16 cellular contexts compared by ENCODE assay signal in the genomic region with DNA sequence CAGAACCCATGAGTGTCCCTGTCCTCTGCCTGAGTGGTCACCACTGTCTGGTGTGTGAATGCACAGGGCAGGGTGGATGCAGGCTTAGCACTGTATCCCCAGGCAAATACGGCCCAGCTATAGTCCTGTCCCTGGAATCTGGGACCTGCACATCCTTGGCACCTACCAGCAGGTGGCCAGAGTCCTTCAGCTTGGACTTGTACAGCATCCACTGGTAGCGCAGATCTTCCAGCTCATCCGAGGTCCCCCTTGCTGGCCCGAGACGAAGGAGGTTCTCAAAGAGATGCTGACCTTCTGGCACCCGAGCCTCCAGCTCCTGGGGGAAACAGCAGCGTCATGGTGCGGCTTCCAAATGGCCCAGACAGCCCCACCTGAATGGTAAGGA.
DNase-seq lines count a peak whose midpoint lies in the region; ATAC-seq, FAIRE-seq and TF ChIP-seq lines count a peak whose summit lies in the region.
"Had no signal": no experiment of that assay in that cellular context is flagged by ENCODE, and none has a peak within 500 bp of the region (broad histone marks: within the 10 kb centered on the region; RNA-seq: fewer than 3 reads in every experiment).

No MANE protein-coding gene starts in this region.

- no peaks in the 10 kb centered on the region for H3K4me1 ChIP-seq in H1 (replicated peaks in 1 of 4; ENCODE audit: control insufficient read depth in 3 of 4, insufficient read depth in 4 of 4, low read length in 3 of 4)
- H3K4me1 ChIP-seq in HepG2 (ENCODE audit: insufficient read depth, low read length) = peaks cover 25% of the 10 kb centered on the region
- H3K4me1 ChIP-seq: A549 had no signal

- no peak overlapping the region for H3K23ac ChIP-seq in H1 (ENCODE audit: insufficient read length)

- H2AFZ ChIP-seq in H1 (ENCODE audit: low read length) = no peak overlapping the region
- H2AFZ ChIP-seq in HepG2 (ENCODE audit: low read length) = no peak overlapping the region

- intact Hi-C loops in HepG2 (cut with micrococcal nuclease; ENCODE audit: unreplicated experiment) = loop anchor here (10.0 kb wide), 1 partner anchor 208 kb away; no protein-coding TSS in a partner anchor

- peak; percentile 0 for TF ChIP-seq CTCF in GM12864 (IDR thresholded peaks at IDR 0.05; ENCODE audit: low read depth, low read length, missing control alignments)
- 0 out of 2 replicates have a peak, but pooled peaks have one; percentile 20 for TF ChIP-seq CTCF in LNCaP clone FGC (IDR thresholded peaks at IDR 0.05; ENCODE audit: control insufficient read depth, extremely low read depth, insufficient read depth)
- no peak for TF ChIP-seq CTCF in H1 (IDR thresholded peaks at IDR 0.05; ENCODE audit: control extremely low read depth in 1 of 3, insufficient read depth in 1 of 3, low read depth in 1 of 3, low read length in 3 of 3)
- TF ChIP-seq CTCF in HepG2 (CRISPR knock-in tag; IDR thresholded peaks at IDR 0.05) = no peak
- TF ChIP-seq CTCF in nephron progenitor cell (IDR thresholded peaks at IDR 0.05) = no peak

- no peak for FAIRE-seq in H1 (lab: Jason Lieb, UNC)
- FAIRE-seq in HepG2 (lab: Jason Lieb, UNC) = no peak
- FAIRE-seq: A549 had no signal

- no peaks in the 10 kb centered on the region for H3K36me3 ChIP-seq in H1 (ENCODE audit: control insufficient read depth in 2 of 4, insufficient read depth in 4 of 4, low read length in 3 of 4)
- peaks cover 5 to 23% of the 10 kb centered on the region in 2 experiments; a peak in 4 of 5 replicates for H3K36me3 ChIP-seq in HepG2 (replicated peaks in 1 of 2; ENCODE audit: control insufficient read depth in 1 of 2, insufficient read depth in 2 of 2, low read length in 2 of 2)

- H3K27ac Mint-ChIP-seq in stimulated activated memory B cell treated with anti-CD40 and anti-IgM and Interleukin-4, amounts not matched to agents 10 μg/mL and 1 μg/mL and 100 μg/mL, for 72 hours = no peak overlapping the region
- H3K27ac Mint-ChIP-seq in nephron progenitor cell = no peak overlapping the region

- H3K14ac ChIP-seq in H1 (ENCODE audit: insufficient read length) = no peak overlapping the region

- CTCF ChIA-PET in H1 (lab: Charles Lee; ENCODE audit: partially characterized antibody) (interaction anchor here (0.7 to 7.6 kb wide), 13 partner anchors 15 to 747 kb away, joined by 3 to 113 read pairs (median 4); no protein-coding TSS in a partner anchor), HepG2 (lab: Yijun Ruan, JAX; ENCODE audit: low intra/inter-chr PET ratio, low total read pairs) (interaction anchor here (1.4 kb wide), 1 partner anchor 203 kb away, joined by 4 read pairs; no protein-coding TSS in a partner anchor)

- no peak for TF ChIP-seq POLR2A in H1 (IDR thresholded peaks at IDR 0.05; ENCODE audit: control extremely low read depth in 1 of 2, low read depth in 2 of 2, low read length in 2 of 2)
- no peak for TF ChIP-seq POLR2A in HepG2 (IDR thresholded peaks at IDR 0.05; ENCODE audit: insufficient read depth in 1 of 2, low read depth in 2 of 2, low read length in 2 of 2)

- H3K9ac ChIP-seq in H1 (replicated peaks in 1 of 4; ENCODE audit: extremely low read depth in 1 of 4, low read depth in 3 of 4, low read length in 3 of 4) = no peak overlapping the region
- H3K9ac ChIP-seq in HepG2 (ENCODE audit: insufficient read depth, low read depth, low read length) = no peak overlapping the region
- H3K9ac ChIP-seq: SK-N-SH had no signal

- peaks cover 11% of the 10 kb centered on the region for H3K4me1 Mint-ChIP-seq in stimulated activated memory B cell treated with anti-CD40 and anti-IgM and Interleukin-4, amounts not matched to agents 10 μg/mL and 1 μg/mL and 100 μg/mL, for 72 hours
- peaks cover 10% of the 10 kb centered on the region for H3K4me1 Mint-ChIP-seq in nephron progenitor cell

- H3K23me2 ChIP-seq in H1 (ENCODE audit: low read depth, low read length) = no peaks in the 10 kb centered on the region

- POLR2A ChIA-PET in H1 (lab: Charles Lee; ENCODE audit: partially characterized antibody) = no interaction called here
- POLR2A ChIA-PET in HepG2 (lab: Yijun Ruan, JAX) = interaction anchor here (1.3 kb wide), 2 partner anchors 11 to 20 kb away, joined by 3 read pairs; no protein-coding TSS in a partner anchor

- no peak overlapping the region for H3K56ac ChIP-seq in H1 (replicated peaks; ENCODE audit: insufficient read length, low read depth, low read length)

- in situ Hi-C loops in HepG2 (cut with HindIII; ENCODE audit: extremely low pct_ligation_motif_present, low pct_unique_long_range_greater_than_20kb) = loop anchor here (5.0 kb wide), 1 partner anchor 746 kb away; no protein-coding TSS in a partner anchor

- DNase-seq in GM12864 (ENCODE audit: low read depth) (no peak), LNCaP clone FGC (ENCODE audit: low read depth) (no peak), H1 (ENCODE audit: low read depth in 1 of 2, low spot score in 2 of 2) (no peak), HepG2 (ENCODE audit: low spot score) (no peak), nephron progenitor cell (no peak)
- DNase-seq in stimulated activated naive CD4-positive, alpha-beta T cell treated with Interleukin-2 at 50 U/mL for 16 hours (lab: John Stamatoyannopoulos, UW) = no peak
- DNase-seq: DMS79, NCI-H1436 treated with DMSO at 0.1 percent for 48 hours, NCI-H2107, NCI-H226, NCI-H526 treated with DMSO at 0.1 percent for 48 hours, Right ventricle myocardium superior, SK-N-SH had no signal

- H3K4me3 ChIP-seq in GM12864 (ENCODE audit: low read depth, low read length) (no peak overlapping the region), LNCaP clone FGC (ENCODE audit: low read depth, low read length) (no peak overlapping the region), H1 (ENCODE audit: extremely low read depth in 1 of 4, insufficient read depth in 2 of 4, low read depth in 3 of 4, low read length in 4 of 4) (no peak overlapping the region), HepG2 (replicated peaks in 1 of 3; ENCODE audit: insufficient read depth in 1 of 3, low read depth in 2 of 3, low read length in 3 of 3) (no peak overlapping the region)
- H3K4me3 ChIP-seq: A549 had no signal

- H3K4me2 ChIP-seq in H1 (ENCODE audit: insufficient read depth in 1 of 2, low read depth in 2 of 2, low read length in 2 of 2) (no peak overlapping the region), HepG2 (ENCODE audit: low read depth, low read length) (no peak overlapping the region)
- H3K4me2 ChIP-seq: A549, SK-N-SH had no signal

- no peak overlapping the region for H3K18ac ChIP-seq in H1 (ENCODE audit: extremely low read depth, low read length)

- H2BK120ac ChIP-seq in H1 (replicated peaks; ENCODE audit: low read depth, low read length) = no peak overlapping the region

- H2BK5ac ChIP-seq in H1 (ENCODE audit: low read depth, low read length) = no peak overlapping the region; the same call in 1 of the 2 replicates

- H3K79me2 ChIP-seq in H1 (ENCODE audit: control insufficient read depth in 1 of 2, insufficient read depth in 2 of 2, low read length in 2 of 2) = no peaks in the 10 kb centered on the region
- H3K79me2 ChIP-seq in HepG2 (ENCODE audit: insufficient read depth, low read length) = no peaks in the 10 kb centered on the region

- no peak overlapping the region for H2AK5ac ChIP-seq in H1 (ENCODE audit: low read depth, low read length)

- H2BK15ac ChIP-seq in H1 (ENCODE audit: low read length) = no peak overlapping the region

- WGBS in H1 (ENCODE audit: extremely low coverage in 1 of 2, insufficient coverage in 1 of 2, insufficient read length in 1 of 2, insufficient replicate concordance in 2 of 2, low coverage in 1 of 2, low lambda C conversion rate in 2 of 2, missing lambda C conversion rate in 1 of 2), 2 experiments = 92% methylated on average over 8 of the region's 8 CpGs; no CpG with 5 or more reads in 1 of the 2 experiments
- WGBS in HepG2 (ENCODE audit: low lambda C conversion rate) = no CpG with 5 or more reads among the region's 8 CpGs

- peak overlapping the region; percentile 25 for H4K91ac ChIP-seq in H1 (replicated peaks; ENCODE audit: insufficient read length, low read length)

- H3K36me3 Mint-ChIP-seq in stimulated activated memory B cell treated with anti-CD40 and anti-IgM and Interleukin-4, amounts not matched to agents 10 μg/mL and 1 μg/mL and 100 μg/mL, for 72 hours = peaks cover 77% of the 10 kb centered on the region
- no peaks in the 10 kb centered on the region for H3K36me3 Mint-ChIP-seq in nephron progenitor cell (ENCODE audit: low read depth)

- no peak overlapping the region for H2BK20ac ChIP-seq in H1 (ENCODE audit: low read length)

- no peak overlapping the region for H4K5ac ChIP-seq in H1 (ENCODE audit: insufficient read length, low read depth, low read length)

- H4K8ac ChIP-seq in H1 (ENCODE audit: extremely low read depth, insufficient read depth, low read length) = no peak overlapping the region; the same call in 1 of the 2 replicates

- no peak for TF ChIP-seq EP300 in H1 (IDR thresholded peaks at IDR 0.05; ENCODE audit: borderline replicate concordance in 1 of 2, low read depth in 2 of 2, low read length in 2 of 2)
- TF ChIP-seq EP300 in HepG2 (IDR thresholded peaks at IDR 0.05; ENCODE audit: low read depth in 2 of 2, low read length in 2 of 2) = no peak
- no peak for TF ChIP-seq EP300 in HepG2 (CRISPR knock-in tag; IDR thresholded peaks at IDR 0.05; ENCODE audit: borderline replicate concordance)

- peak; percentile 55 for ATAC-seq in HepG2
- ATAC-seq in GM21576 (IDR thresholded peaks at IDR 0.05; ENCODE audit: unreplicated experiment) = no peak
- ATAC-seq in stimulated activated memory B cell treated with anti-CD40 and anti-IgM and Interleukin-4, amounts not matched to agents 10 μg/mL and 1 μg/mL and 100 μg/mL, for 72 hours = no peak

- H3K27me3 ChIP-seq in H1 (replicated peaks in 1 of 4; ENCODE audit: control insufficient read depth in 3 of 4, extremely low read depth in 1 of 4, insufficient read depth in 3 of 4, low read length in 3 of 4) (no peaks in the 10 kb centered on the region), HepG2 (ENCODE audit: control insufficient read depth in 1 of 2, insufficient read depth in 2 of 2, low read length in 2 of 2) (no peaks in the 10 kb centered on the region)

- H4K20me1 ChIP-seq in H1 (replicated peaks in 1 of 2; ENCODE audit: control insufficient read depth in 1 of 2, insufficient read depth in 2 of 2, low read length in 2 of 2) (no peaks in the 10 kb centered on the region), HepG2 (ENCODE audit: insufficient read depth, low read length) (no peaks in the 10 kb centered on the region)

- H3K9me3 ChIP-seq in H1 (ENCODE audit: insufficient read depth in 2 of 2, low read depth in 1 of 2, low read length in 1 of 2) = no peaks in the 10 kb centered on the region
- no peaks in the 10 kb centered on the region for H3K9me3 ChIP-seq in HepG2 (ENCODE audit: low read length)
- H3K9me3 ChIP-seq: A549 had no signal

- no peak overlapping the region for H3K27ac ChIP-seq in H1 (ENCODE audit: low read depth, low read length)
- H3K27ac ChIP-seq in HepG2 (ENCODE audit: extremely low read length, insufficient read depth, low read length) = no peak overlapping the region
- H3K27ac ChIP-seq: A549 had no signal

- H3K27me3 Mint-ChIP-seq in stimulated activated memory B cell treated with anti-CD40 and anti-IgM and Interleukin-4, amounts not matched to agents 10 μg/mL and 1 μg/mL and 100 μg/mL, for 72 hours = no peaks in the 10 kb centered on the region
- peaks cover 34% of the 10 kb centered on the region for H3K27me3 Mint-ChIP-seq in nephron progenitor cell (ENCODE audit: low read depth, poor library complexity)

- peaks cover 7% of the 10 kb centered on the region for H3K9me3 Mint-ChIP-seq in stimulated activated memory B cell treated with anti-CD40 and anti-IgM and Interleukin-4, amounts not matched to agents 10 μg/mL and 1 μg/mL and 100 μg/mL, for 72 hours
- H3K9me3 Mint-ChIP-seq in nephron progenitor cell = peaks cover 8% of the 10 kb centered on the region

- H3K4me3 Mint-ChIP-seq in stimulated activated memory B cell treated with anti-CD40 and anti-IgM and Interleukin-4, amounts not matched to agents 10 μg/mL and 1 μg/mL and 100 μg/mL, for 72 hours = no peak overlapping the region
- no peak overlapping the region for H3K4me3 Mint-ChIP-seq in nephron progenitor cell

- TF ChIP-seq RAD21 in H1 (IDR thresholded peaks at IDR 0.05 in 1 of 2, conservative IDR thresholded peaks at IDR 0.05 in 1 of 2; ENCODE audit: low read depth in 2 of 2, low read length in 2 of 2) = no peak
- no peak for TF ChIP-seq RAD21 in HepG2 (CRISPR knock-in tag; IDR thresholded peaks at IDR 0.05)

- no TSS peak for BruUV-seq in HepG2 (replicated peaks; lab: Mats Ljungman, UMichigan)

- H3K79me1 ChIP-seq in H1 (ENCODE audit: low read depth, low read length) = no peaks in the 10 kb centered on the region

- no peak overlapping the region for H3K4ac ChIP-seq in H1 (replicated peaks; ENCODE audit: insufficient read length, low read depth, low read length)

- peak overlapping the region; percentile 29; the same call in 1 of the 2 replicates for H2BK12ac ChIP-seq in H1 (ENCODE audit: low read depth, low read length)

Comparison
In these comparisons a context has a peak if more than half of its experiments do, and no peak if none do; other contexts are left out.
1. CTCF ChIP-seq: peak in GM12864 (single experiment) and LNCaP clone FGC (single experiment); none in H1 (0 of 3), HepG2 (single experiment) and nephron progenitor cell (single experiment).